Comparison of ENCODE assay signal across 1 cellular context in the genomic region with DNA sequence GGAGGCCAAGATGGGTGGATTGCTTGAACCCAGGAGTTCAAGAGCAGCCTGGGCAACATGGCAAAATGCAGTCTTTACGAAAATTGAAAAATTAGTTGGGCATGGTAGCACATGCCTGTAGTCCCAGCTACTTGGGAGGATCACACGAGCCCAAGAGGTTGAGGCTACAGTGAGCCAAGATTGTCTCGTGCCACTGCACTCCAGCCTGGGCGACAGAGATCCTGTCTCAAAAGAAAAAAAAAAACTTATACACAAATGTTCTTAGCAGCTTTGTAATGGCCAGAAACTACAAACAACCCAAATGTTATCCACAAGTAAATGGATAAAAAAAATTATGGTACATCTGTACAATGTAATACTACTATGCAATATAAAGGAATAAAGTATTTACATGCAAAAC.
TF ChIP-seq lines count a peak whose summit lies in the region.

No MANE protein-coding gene starts in this region.

TF ChIP-seq in WTC11, 78 proteins besides CTCF, POLR2A, EP300 and RAD21 (continued from another document):
- TF ChIP-seq, protein P1, sequence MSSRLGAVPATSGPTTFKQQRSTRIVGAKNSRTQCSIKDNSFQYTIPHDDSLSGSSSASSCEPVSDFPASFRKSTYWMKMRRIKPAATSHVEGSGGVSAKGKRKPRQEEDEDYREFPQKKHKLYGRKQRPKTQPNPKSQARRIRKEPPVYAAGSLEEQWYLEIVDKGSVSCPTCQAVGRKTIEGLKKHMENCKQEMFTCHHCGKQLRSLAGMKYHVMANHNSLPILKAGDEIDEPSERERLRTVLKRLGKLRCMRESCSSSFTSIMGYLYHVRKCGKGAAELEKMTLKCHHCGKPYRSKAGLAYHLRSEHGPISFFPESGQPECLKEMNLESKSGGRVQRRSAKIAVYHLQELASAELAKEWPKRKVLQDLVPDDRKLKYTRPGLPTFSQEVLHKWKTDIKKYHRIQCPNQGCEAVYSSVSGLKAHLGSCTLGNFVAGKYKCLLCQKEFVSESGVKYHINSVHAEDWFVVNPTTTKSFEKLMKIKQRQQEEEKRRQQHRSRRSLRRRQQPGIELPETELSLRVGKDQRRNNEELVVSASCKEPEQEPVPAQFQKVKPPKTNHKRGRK (CRISPR knock-in tag; IDR thresholded peaks at IDR 0.05; ENCODE audit: borderline replicate concordance), result no peak
